Comparison of ENCODE assay signal across 8 cellular contexts in genomic region chr9:3398232-3398648, GRCh38.
DNase-seq lines count a peak whose midpoint lies in the region; ATAC-seq and TF ChIP-seq lines count a peak whose summit lies in the region.

No MANE protein-coding gene starts in this region.

- peak overlapping the region; percentile 90 for H3K27ac Mint-ChIP-seq in activated CD8-positive, alpha-beta T cell treated with anti-CD3 and anti-CD28 coated beads, Interleukin-2, amount 10 ng/mL, durations not matched to agents 7 days and 5 days

- H3K27me3 ChIP-seq in sigmoid colon = no peaks in the 10 kb centered on the region

- peaks cover 17% of the 10 kb centered on the region for H3K4me1 Mint-ChIP-seq in activated CD8-positive, alpha-beta T cell treated with anti-CD3 and anti-CD28 coated beads, Interleukin-2, amount 10 ng/mL, durations not matched to agents 7 days and 5 days (ENCODE audit: low read depth)

- no peak for TF ChIP-seq CTCF in sigmoid colon (IDR thresholded peaks at IDR 0.05)

- H3K9me3 Mint-ChIP-seq in activated CD8-positive, alpha-beta T cell treated with anti-CD3 and anti-CD28 coated beads, Interleukin-2, amount 10 ng/mL, durations not matched to agents 7 days and 5 days (ENCODE audit: insufficient read depth) = peaks cover 4% of the 10 kb centered on the region

- no peaks in the 10 kb centered on the region for H3K27me3 Mint-ChIP-seq in activated CD8-positive, alpha-beta T cell treated with anti-CD3 and anti-CD28 coated beads, Interleukin-2, amount 10 ng/mL, durations not matched to agents 7 days and 5 days (ENCODE audit: low read depth)

- intact Hi-C loops in sigmoid colon (cut with DNase I) = no loop called here

- H3K9me3 ChIP-seq in sigmoid colon = no peaks in the 10 kb centered on the region

- peaks cover 19% of the 10 kb centered on the region for H3K36me3 Mint-ChIP-seq in activated CD8-positive, alpha-beta T cell treated with anti-CD3 and anti-CD28 coated beads, Interleukin-2, amount 10 ng/mL, durations not matched to agents 7 days and 5 days (ENCODE audit: low read depth)

- ATAC-seq in GM19023 (IDR thresholded peaks at IDR 0.05; ENCODE audit: unreplicated experiment) (peak; percentile 55), HG03159 (IDR thresholded peaks at IDR 0.05; ENCODE audit: unreplicated experiment) (peak; percentile 76)
- peak; percentile 49 for ATAC-seq in activated CD8-positive, alpha-beta T cell treated with anti-CD3 and anti-CD28 coated beads, Interleukin-2, amount 10 ng/mL, durations not matched to agents 7 days and 5 days

- no peak overlapping the region for H3K4me3 ChIP-seq in sigmoid colon

- H3K27ac ChIP-seq in sigmoid colon = peak overlapping the region in 1 of 4 donors; percentile 2

- POLR2A ChIA-PET in activated CD8-positive, alpha-beta T cell treated with anti-CD3 and anti-CD28 coated beads, Interleukin-2, amount 10 ng/mL, durations not matched to agents 7 days and 5 days (lab: Charles Lee) = interaction anchor here (0.6 kb wide), 1 partner anchor 12 kb away, joined by 3 read pairs; no protein-coding TSS in a partner anchor

- DNase-seq in AML-193 (lab: John Stamatoyannopoulos, UW) (peak; percentile 53 to 55), NCI-H2171 treated with DMSO at 0.1 percent for 48 hours (lab: John Stamatoyannopoulos, UW) (no peak), kidney tubule cell (ENCODE audit: low spot score) (no peak), sigmoid colon (no peak)
- DNase-seq in activated CD8-positive, alpha-beta T cell treated with anti-CD3 and anti-CD28 coated beads, Interleukin-2, amount 10 ng/mL, durations not matched to agents 7 days and 5 days = peak; percentile 27
- DNase-seq in activated CD8-positive, alpha-beta memory T cell treated with anti-CD3 and anti-CD28 coated beads for 24 hours = no peak

- no peaks in the 10 kb centered on the region for H3K4me1 ChIP-seq in sigmoid colon

- CTCF ChIA-PET in activated CD8-positive, alpha-beta T cell treated with anti-CD3 and anti-CD28 coated beads, Interleukin-2, amount 10 ng/mL, durations not matched to agents 7 days and 5 days (lab: Charles Lee) = no interaction called here

- TF ChIP-seq EP300 in sigmoid colon (IDR thresholded peaks at IDR 0.05) = no peak

- peaks cover 0 to 15% (median 2%) of the 10 kb centered on the region in 4 donors for H3K36me3 ChIP-seq in sigmoid colon

- H3K4me3 Mint-ChIP-seq in activated CD8-positive, alpha-beta T cell treated with anti-CD3 and anti-CD28 coated beads, Interleukin-2, amount 10 ng/mL, durations not matched to agents 7 days and 5 days = peak overlapping the region; percentile 45

- 52 to 81% methylated on average over 2 of the region's 2 CpGs for WGBS in sigmoid colon, 2 donors

- TF ChIP-seq POLR2A in sigmoid colon (IDR thresholded peaks at IDR 0.05) = no peak

Comparison
In these comparisons a context has a peak if more than half of its experiments do, and no peak if none do; other contexts are left out.
1. DNase-seq: peak in AML-193 (2 of 2) and activated CD8-positive, alpha-beta T cell treated with anti-CD3 and anti-CD28 coated beads, Interleukin-2, amount 10 ng/mL, durations not matched to agents 7 days and 5 days (single experiment); none in NCI-H2171 treated with DMSO at 0.1 percent for 48 hours (single experiment), kidney tubule cell (single experiment), activated CD8-positive, alpha-beta memory T cell treated with anti-CD3 and anti-CD28 coated beads for 24 hours (single experiment) and sigmoid colon (single experiment).
2. Peak in every context shown above with its lines, with median percentiles within 50 percentile points of each other: ATAC-seq.